Comparison of ENCODE assay signal across 24 cellular contexts in genomic region chr16:66041907-66042306, GRCh38.
"Had no signal": no experiment of that assay in that cellular context is flagged by ENCODE, and none has a peak within 500 bp of the region (broad histone marks: within the 10 kb centered on the region; RNA-seq: fewer than 3 reads in every experiment).

No MANE protein-coding gene starts in this region.

- ATAC-seq: HepG2 had no signal

- H3K4me3 ChIP-seq: MG63 had no signal

- H3K9me3 ChIP-seq: MG63, SK-N-SH had no signal

- H3K27me3 ChIP-seq: MG63 had no signal

- H3K9ac ChIP-seq: SK-N-SH had no signal

- DNase-seq: IMR-90, Karpas-422, KG1, MG63, NCI-H1092, NCI-H1105 treated with DMSO at 0.1 percent for 48 hours, NCI-H1417 treated with DMSO at 0.1 percent for 48 hours, NCI-H146, NCI-H1694 treated with DMSO at 0.1 percent for 48 hours, NCI-H1930, NCI-H2081, NCI-H2171, NCI-H226, NCI-H446, NCI-H510A, NCI-H524 treated with DMSO at 0.1 percent for 48 hours, NCI-H69, NCI-H774, Right ventricle myocardium superior, RPMI8226, SK-N-SH, SW 1271 had no signal

- H3K4me2 ChIP-seq: SK-N-SH had no signal

- H3K36me3 ChIP-seq: MG63 had no signal

- FAIRE-seq: HepG2, RCC 7860 had no signal
